20 cellular contexts compared by ENCODE assay signal in the genomic region with DNA sequence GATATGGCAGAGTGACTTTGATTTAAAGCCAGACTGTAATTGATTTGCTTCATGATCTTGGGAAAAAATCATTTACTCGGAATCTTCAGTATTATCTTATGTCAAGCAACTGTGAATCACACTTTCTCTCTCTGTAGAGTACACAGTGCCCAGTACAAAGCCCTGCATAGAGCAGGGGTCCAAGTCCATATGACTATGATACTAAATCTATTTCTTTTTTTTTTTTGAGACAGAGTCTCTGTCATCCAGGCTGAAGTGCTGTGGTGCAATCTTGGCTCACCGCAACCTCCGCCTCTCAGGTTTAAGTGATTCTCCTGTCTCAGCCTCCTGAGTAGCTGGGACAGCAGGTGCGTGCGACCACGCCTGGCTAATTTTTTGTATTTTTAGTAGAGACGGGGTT.
DNase-seq lines count a peak whose midpoint lies in the region; ATAC-seq, FAIRE-seq and TF ChIP-seq lines count a peak whose summit lies in the region.
"Had no signal": no experiment of that assay in that cellular context is flagged by ENCODE, and none has a peak within 500 bp of the region (broad histone marks: within the 10 kb centered on the region; RNA-seq: fewer than 3 reads in every experiment).

No MANE protein-coding gene starts in this region.

- H3K36me3 ChIP-seq in HepG2 (replicated peaks in 1 of 2; ENCODE audit: control insufficient read depth in 1 of 2, insufficient read depth in 2 of 2, low read length in 2 of 2) (no peaks in the 10 kb centered on the region), right lobe of liver (no peaks in the 10 kb centered on the region)
- H3K36me3 ChIP-seq: BE2C, BLaER1 had no signal

- no peaks in the 10 kb centered on the region; a peak in 1 of 5 replicates for H3K27me3 ChIP-seq in HepG2 (ENCODE audit: control insufficient read depth in 1 of 2, insufficient read depth in 2 of 2, low read length in 2 of 2)
- no peaks in the 10 kb centered on the region for H3K27me3 ChIP-seq in right lobe of liver
- H3K27me3 ChIP-seq: BE2C, BLaER1 had no signal

- CTCF ChIA-PET in HepG2 (lab: Yijun Ruan, JAX; ENCODE audit: low intra/inter-chr PET ratio, low total read pairs): no interaction called here
- CTCF ChIA-PET in activated CD8-positive, alpha-beta T cell treated with anti-CD3 and anti-CD28 coated beads for 36 hours (lab: Charles Lee): no interaction called here

- intact Hi-C loops in HepG2 (cut with micrococcal nuclease; ENCODE audit: unreplicated experiment): loop anchor here (10.0 kb wide), 4 partner anchors 95 to 635 kb away; a partner anchor contains a TSS
- intact Hi-C loops in right lobe of liver (cut with DNase I): no loop called here
- intact Hi-C loops in activated CD8-positive, alpha-beta T cell treated with anti-CD3 and anti-CD28 coated beads for 36 hours (cut with micrococcal nuclease): no loop called here
- intact Hi-C loops in CD14-positive monocyte (cut with micrococcal nuclease): loop anchor here in 1 of 2 donors (5.0 kb wide), 1 partner anchor 338 kb away; no protein-coding TSS in a partner anchor

- 70% methylated on average over 7 of the region's 7 CpGs for WGBS in HepG2 (ENCODE audit: low lambda C conversion rate)
- 86% methylated on average over 6 of the region's 7 CpGs for WGBS in right lobe of liver (ENCODE audit: insufficient coverage, low coverage, low lambda C conversion rate, missing lambda C conversion rate)

- H3K9ac ChIP-seq in HepG2 (ENCODE audit: insufficient read depth, low read depth, low read length): no peak overlapping the region
- H3K9ac ChIP-seq: BLaER1 had no signal

- no peak overlapping the region for H3K4me3 Mint-ChIP-seq in activated CD8-positive, alpha-beta T cell treated with anti-CD3 and anti-CD28 coated beads for 36 hours
- no peak overlapping the region for H3K4me3 Mint-ChIP-seq in CD14-positive monocyte
- H3K4me3 Mint-ChIP-seq: CD4-positive, alpha-beta T cell; CD8-positive, alpha-beta T cell had no signal

- no peak for TF ChIP-seq RAD21 in HepG2 (CRISPR knock-in tag; IDR thresholded peaks at IDR 0.05)

- no peaks in the 10 kb centered on the region for H3K27me3 Mint-ChIP-seq in activated CD8-positive, alpha-beta T cell treated with anti-CD3 and anti-CD28 coated beads for 36 hours
- H3K27me3 Mint-ChIP-seq in CD14-positive monocyte (ENCODE audit: low read depth in 3 of 3): peaks cover 0 to 2% (median 1%) of the 10 kb centered on the region in 3 donors
- H3K27me3 Mint-ChIP-seq: CD4-positive, alpha-beta T cell had no signal

- H3K4me1 Mint-ChIP-seq in activated CD8-positive, alpha-beta T cell treated with anti-CD3 and anti-CD28 coated beads for 36 hours (ENCODE audit: low read depth): no peaks in the 10 kb centered on the region
- no peaks in the 10 kb centered on the region for H3K4me1 Mint-ChIP-seq in CD14-positive monocyte

- in situ Hi-C loops in HepG2 (cut with HindIII; ENCODE audit: extremely low pct_ligation_motif_present, low pct_unique_long_range_greater_than_20kb): loop anchor here (10.0 kb wide), 1 partner anchor 95 kb away; no protein-coding TSS in a partner anchor

- H3K79me2 ChIP-seq in HepG2 (ENCODE audit: insufficient read depth, low read length): no peaks in the 10 kb centered on the region

- DNase-seq in HepG2 (ENCODE audit: low spot score) (peak; percentile 73), right lobe of liver (no peak), mucosa of gallbladder (ENCODE audit: low spot score) (peak; percentile 26), CD14-positive monocyte (ENCODE audit: low spot score) (no peak)
- no peak for DNase-seq in activated CD8-positive, alpha-beta T cell treated with anti-CD3 and anti-CD28 coated beads for 36 hours
- DNase-seq: 8988T; ACHN; BE2C; C1 segment of cervical spinal cord; Caco-2; Calu3; CD4-positive, alpha-beta T cell; CD8-positive, alpha-beta T cell; DMS79 treated with DMSO at 0.1 percent for 48 hours; GF-D8 had no signal

- TF ChIP-seq CTCF in HepG2 (CRISPR knock-in tag; IDR thresholded peaks at IDR 0.05) (no peak), right lobe of liver (IDR thresholded peaks at IDR 0.05) (no peak), CD14-positive monocyte (IDR thresholded peaks at IDR 0.05) (no peak)
- no peak for TF ChIP-seq CTCF in activated CD8-positive, alpha-beta T cell treated with anti-CD3 and anti-CD28 coated beads for 36 hours (IDR thresholded peaks at IDR 0.05)

- H3K36me3 Mint-ChIP-seq in activated CD8-positive, alpha-beta T cell treated with anti-CD3 and anti-CD28 coated beads for 36 hours (ENCODE audit: low read depth): no peaks in the 10 kb centered on the region
- no peaks in the 10 kb centered on the region for H3K36me3 Mint-ChIP-seq in CD14-positive monocyte
- H3K36me3 Mint-ChIP-seq: CD8-positive, alpha-beta T cell had no signal

- peaks cover 84% of the 10 kb centered on the region for H3K4me1 ChIP-seq in HepG2 (ENCODE audit: insufficient read depth, low read length)
- H3K4me1 ChIP-seq in right lobe of liver: no peaks in the 10 kb centered on the region
- H3K4me1 ChIP-seq: BLaER1 had no signal

- TF ChIP-seq POLR2A in HepG2 (IDR thresholded peaks at IDR 0.05; ENCODE audit: insufficient read depth in 1 of 2, low read depth in 2 of 2, low read length in 2 of 2): no peak
- no peak for TF ChIP-seq POLR2A in right lobe of liver (IDR thresholded peaks at IDR 0.05)

- ATAC-seq in HepG2 (peak; percentile 74), right lobe of liver (no peak)
- no peak for ATAC-seq in activated CD8-positive, alpha-beta T cell treated with anti-CD3 and anti-CD28 coated beads for 36 hours
- ATAC-seq: CD8-positive, alpha-beta T cell had no signal

- FAIRE-seq in HepG2 (lab: Jason Lieb, UNC): no peak
- FAIRE-seq: A204.1, G401.6, GM12891, GM19239 had no signal

- H3K4me3 ChIP-seq in HepG2 (replicated peaks in 1 of 3; ENCODE audit: insufficient read depth in 1 of 3, low read depth in 2 of 3, low read length in 3 of 3) (no peak overlapping the region), right lobe of liver (no peak overlapping the region)
- H3K4me3 ChIP-seq: BLaER1 had no signal

- peak overlapping the region; percentile 42; the same call in 1 of the 2 replicates for H3K4me2 ChIP-seq in HepG2 (ENCODE audit: low read depth, low read length)
- H3K4me2 ChIP-seq: BLaER1 had no signal

- H3K9me3 Mint-ChIP-seq in activated CD8-positive, alpha-beta T cell treated with anti-CD3 and anti-CD28 coated beads for 36 hours: no peaks in the 10 kb centered on the region
- H3K9me3 Mint-ChIP-seq in CD14-positive monocyte: peaks cover 0 to 4% (median 0%) of the 10 kb centered on the region in 7 donors
- H3K9me3 Mint-ChIP-seq: CD4-positive, alpha-beta T cell; CD8-positive, alpha-beta T cell had no signal

- H2AFZ ChIP-seq in HepG2 (ENCODE audit: low read length): no peak overlapping the region

- BruUV-seq in HepG2 (replicated peaks; lab: Mats Ljungman, UMichigan): no TSS peak

- no peaks in the 10 kb centered on the region for H4K20me1 ChIP-seq in HepG2 (ENCODE audit: insufficient read depth, low read length)
- H4K20me1 ChIP-seq: BLaER1 had no signal

- H3K9me3 ChIP-seq in HepG2 (ENCODE audit: low read length) (no peaks in the 10 kb centered on the region), right lobe of liver (no peaks in the 10 kb centered on the region)
- H3K9me3 ChIP-seq: BE2C, BLaER1, Caco-2 had no signal

- no peak overlapping the region for H3K27ac Mint-ChIP-seq in activated CD8-positive, alpha-beta T cell treated with anti-CD3 and anti-CD28 coated beads for 36 hours
- H3K27ac Mint-ChIP-seq in CD14-positive monocyte: no peak overlapping the region
- H3K27ac Mint-ChIP-seq: CD4-positive, alpha-beta T cell; CD8-positive, alpha-beta T cell had no signal

- H3K27ac ChIP-seq in HepG2 (ENCODE audit: extremely low read length, insufficient read depth, low read length): no peak overlapping the region
- no peak overlapping the region for H3K27ac ChIP-seq in right lobe of liver
- H3K27ac ChIP-seq: BLaER1 had no signal

- POLR2A ChIA-PET in HepG2 (lab: Yijun Ruan, JAX): no interaction called here
- POLR2A ChIA-PET in activated CD8-positive, alpha-beta T cell treated with anti-CD3 and anti-CD28 coated beads for 36 hours (lab: Charles Lee): no interaction called here

- TF ChIP-seq EP300 in HepG2 (IDR thresholded peaks at IDR 0.05; ENCODE audit: low read depth in 2 of 2, low read length in 2 of 2): peak in 1 of 2 experiments; percentile 52; a peak in 2 of 4 replicates
- no peak for TF ChIP-seq EP300 in HepG2 (CRISPR knock-in tag; IDR thresholded peaks at IDR 0.05; ENCODE audit: borderline replicate concordance)

TF ChIP-seq in HepG2, 621 proteins besides CTCF, POLR2A, EP300 and RAD21 (continues in another document):
- TF ChIP-seq ZNF530 (CRISPR knock-in tag; IDR thresholded peaks at IDR 0.05; ENCODE audit: low read depth) (no peak), ZKSCAN5 (CRISPR knock-in tag; IDR thresholded peaks at IDR 0.05) (no peak), ZNF788 (CRISPR knock-in tag; IDR thresholded peaks at IDR 0.05; ENCODE audit: borderline replicate concordance) (no peak)
- TF ChIP-seq, protein P1, sequence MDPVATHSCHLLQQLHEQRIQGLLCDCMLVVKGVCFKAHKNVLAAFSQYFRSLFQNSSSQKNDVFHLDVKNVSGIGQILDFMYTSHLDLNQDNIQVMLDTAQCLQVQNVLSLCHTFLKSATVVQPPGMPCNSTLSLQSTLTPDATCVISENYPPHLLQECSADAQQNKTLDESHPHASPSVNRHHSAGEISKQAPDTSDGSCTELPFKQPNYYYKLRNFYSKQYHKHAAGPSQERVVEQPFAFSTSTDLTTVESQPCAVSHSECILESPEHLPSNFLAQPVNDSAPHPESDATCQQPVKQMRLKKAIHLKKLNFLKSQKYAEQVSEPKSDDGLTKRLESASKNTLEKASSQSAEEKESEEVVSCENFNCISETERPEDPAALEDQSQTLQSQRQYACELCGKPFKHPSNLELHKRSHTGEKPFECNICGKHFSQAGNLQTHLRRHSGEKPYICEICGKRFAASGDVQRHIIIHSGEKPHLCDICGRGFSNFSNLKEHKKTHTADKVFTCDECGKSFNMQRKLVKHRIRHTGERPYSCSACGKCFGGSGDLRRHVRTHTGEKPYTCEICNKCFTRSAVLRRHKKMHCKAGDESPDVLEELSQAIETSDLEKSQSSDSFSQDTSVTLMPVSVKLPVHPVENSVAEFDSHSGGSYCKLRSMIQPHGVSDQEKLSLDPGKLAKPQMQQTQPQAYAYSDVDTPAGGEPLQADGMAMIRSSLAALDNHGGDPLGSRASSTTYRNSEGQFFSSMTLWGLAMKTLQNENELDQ (CRISPR knock-in tag; IDR thresholded peaks at IDR 0.05; ENCODE audit: borderline replicate concordance): no peak

Comparison
In these comparisons a context has a peak if more than half of its experiments do, and no peak if none do; other contexts are left out.
1. DNase-seq: peak in HepG2 (single experiment) and mucosa of gallbladder (single experiment); none in right lobe of liver (0 of 3), activated CD8-positive, alpha-beta T cell treated with anti-CD3 and anti-CD28 coated beads for 36 hours (single experiment) and CD14-positive monocyte (single experiment).